Comparison of ENCODE assay signal across 17 cellular contexts in the genomic region with DNA sequence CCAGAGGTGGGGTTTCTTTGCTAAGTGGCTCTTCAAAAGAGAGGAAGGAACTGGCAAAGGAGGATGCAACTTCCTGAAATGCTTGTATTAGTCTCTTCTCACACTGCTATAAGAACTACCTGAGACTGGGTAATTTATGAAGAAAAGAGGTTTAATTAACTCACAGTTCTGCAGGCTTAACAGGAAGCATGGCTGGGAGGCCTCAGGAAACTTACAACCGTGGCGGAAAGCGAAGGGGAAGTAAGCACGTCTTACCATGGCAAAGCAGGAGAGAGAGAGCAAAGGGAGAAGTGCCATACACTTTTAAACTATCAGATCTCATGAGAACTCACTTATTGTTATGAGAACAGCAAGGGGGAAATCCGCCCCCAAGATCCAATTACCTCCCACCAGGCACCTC.
"Had no signal": no experiment of that assay in that cellular context is flagged by ENCODE, and none has a peak within 500 bp of the region (broad histone marks: within the 10 kb centered on the region; RNA-seq: fewer than 3 reads in every experiment).

No MANE protein-coding gene starts in this region.

- H3K27ac ChIP-seq: adrenal gland, gastrocnemius medialis, lower lobe of right lung, parathyroid adenoma, thyroid gland had no signal

- H3K36me3 ChIP-seq: adrenal gland, gastrocnemius medialis, lower lobe of right lung, thyroid gland had no signal

- H3K27me3 ChIP-seq: adrenal gland, gastrocnemius medialis, thyroid gland had no signal

- H3K4me1 Mint-ChIP-seq: mesothelial cell of epicardium, nephron had no signal

- H3K4me3 Mint-ChIP-seq: activated CD4-positive, alpha-beta T cell treated with anti-CD3 and anti-CD28 coated beads for 36 hours; mesothelial cell of epicardium; nephron had no signal

- H3K4me1 ChIP-seq: adrenal gland, gastrocnemius medialis, lower lobe of right lung, parathyroid adenoma, thyroid gland had no signal

- ATAC-seq: activated CD4-positive, alpha-beta T cell treated with anti-CD3 and anti-CD28 coated beads for 36 hours; activated naive CD4-positive, alpha-beta T cell treated with anti-CD3 and anti-CD28 coated beads, Interleukin-2, amount 50 U/mL, for 72 hours; gastrocnemius medialis; lower lobe of right lung; sciatic nerve had no signal

- H3K36me3 Mint-ChIP-seq: mesothelial cell of epicardium had no signal

- H3K9me3 ChIP-seq: adrenal gland, gastrocnemius medialis, lower lobe of right lung, thyroid gland had no signal

- DNase-seq: activated CD4-positive, alpha-beta T cell treated with anti-CD3 and anti-CD28 coated beads for 36 hours; activated CD4-positive, alpha-beta T cell treated with anti-CD3 and anti-CD28 coated beads, Interleukin-2, amount 50 U/mL, for 48 hours; activated gamma-delta T cell treated with Interleukin-2 at 50 U/mL for 16 hours; adrenal gland; cerebellar nuclear complex; cortex of kidney; gastrocnemius medialis; head of caudate nucleus; lower lobe of right lung; stimulated activated naive CD4-positive, alpha-beta T cell; T1000; thyroid gland had no signal

- H3K27me3 Mint-ChIP-seq: activated CD4-positive, alpha-beta T cell treated with anti-CD3 and anti-CD28 coated beads for 36 hours had no signal

- H3K27ac Mint-ChIP-seq: activated CD4-positive, alpha-beta T cell treated with anti-CD3 and anti-CD28 coated beads for 36 hours; activated naive CD4-positive, alpha-beta T cell treated with anti-CD3 and anti-CD28 coated beads, Interleukin-2, amount 50 U/mL, for 72 hours; mesothelial cell of epicardium; nephron had no signal

- H2AFZ ChIP-seq: parathyroid adenoma had no signal

- H3K4me3 ChIP-seq: adrenal gland, gastrocnemius medialis, lower lobe of right lung, thyroid gland had no signal

- H3K79me2 ChIP-seq: parathyroid adenoma had no signal

- H3K9ac ChIP-seq: parathyroid adenoma had no signal
